Comparison of ENCODE assay signal across 1 cellular context in the genomic region with DNA sequence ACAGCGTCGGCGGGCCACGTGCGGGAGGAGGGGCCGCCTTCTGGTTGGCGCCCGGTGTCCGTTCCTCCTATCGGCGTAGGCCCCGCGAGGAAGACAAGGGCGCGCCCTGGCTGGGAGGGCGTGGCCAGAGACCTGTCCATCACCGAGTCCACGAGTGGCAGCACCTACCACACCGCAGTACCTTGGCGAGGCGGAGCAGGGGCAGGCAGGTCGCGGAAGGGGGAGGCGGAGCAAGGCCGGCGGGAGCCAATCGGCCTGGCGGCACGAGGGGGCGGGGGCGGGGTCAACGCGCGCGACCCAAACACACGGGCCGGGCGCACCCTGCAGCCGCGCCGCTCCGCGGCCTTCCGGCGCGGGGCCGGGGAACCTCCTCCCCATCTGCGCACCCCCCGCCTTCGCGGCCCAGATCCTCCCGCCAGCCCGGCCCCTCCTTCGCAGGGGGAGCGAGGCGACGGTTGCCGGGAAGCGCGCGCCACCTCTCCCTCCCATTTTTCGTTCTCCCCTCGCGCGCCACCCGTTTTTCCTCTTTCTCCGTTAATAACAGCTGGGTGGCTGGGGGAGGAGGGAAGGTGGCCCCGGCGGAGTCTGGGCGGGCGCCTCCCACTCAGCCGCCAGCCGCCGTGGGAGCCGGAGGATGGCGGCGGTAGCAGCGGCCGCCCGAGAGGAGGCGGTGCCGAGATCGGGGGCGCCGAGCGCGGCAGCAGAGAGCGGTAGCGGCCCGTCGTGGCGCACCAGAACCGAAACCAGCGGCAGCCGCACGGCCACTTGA.
A peak's percentile ranks its signal among the peaks of the same experiment; 100 is the strongest.
TF ChIP-seq lines count a peak whose summit lies in the region.

A gene (plus strand): TSS at position 300 of the 769 bp plus-strand sequence. CDS start 761 bp downstream, outside the sequence.

TF ChIP-seq in GM12878, 131 proteins besides CTCF, POLR2A, EP300 and RAD21 (continued from another document and continues in another):
- TF ChIP-seq MYC (IDR thresholded peaks at IDR 0.05; ENCODE audit: insufficient read depth, insufficient read length, insufficient replicate concordance, low read length, severe bottlenecking) (peak; percentile 72), STAT1 (conservative IDR thresholded peaks at IDR 0.05) (0 out of 2 replicates have a peak, but pooled peaks have one; percentile 42), SUZ12 (IDR thresholded peaks at IDR 0.05; ENCODE audit: unreplicated experiment) (no peak), ZNF622 (IDR thresholded peaks at IDR 0.05) (no peak), SP1 (IDR thresholded peaks at IDR 0.05; ENCODE audit: low read depth, low read length) (peak; percentile 86), KLF5 (IDR thresholded peaks at IDR 0.05; ENCODE audit: partially characterized antibody) (no peak), SREBF2 (IDR thresholded peaks at IDR 0.05; ENCODE audit: low read length) (no peak), NR2C1 (IDR thresholded peaks at IDR 0.05) (no peak; the same call in 1 of the 2 replicates), RCOR1 (conservative IDR thresholded peaks at IDR 0.05; ENCODE audit: low read depth, low read length) (0 out of 2 replicates have a peak, but pooled peaks have one; percentile 21), STAT3 (IDR thresholded peaks at IDR 0.05; ENCODE audit: low read depth, low read length) (no peak), TCF12 (IDR thresholded peaks at IDR 0.05; ENCODE audit: low read depth, low read length) (peak; percentile 18; the same call in 1 of the 2 replicates), DPF2 (IDR thresholded peaks at IDR 0.05) (peak; percentile 72), NBN (IDR thresholded peaks at IDR 0.05) (no peak; the same call in none of the 2 replicates), NR2F1 (conservative IDR thresholded peaks at IDR 0.05) (0 out of 2 replicates have a peak, but pooled peaks have one; percentile 47), RFX5 (IDR thresholded peaks at IDR 0.05; ENCODE audit: low read depth, low read length) (peak; percentile 65; the same call in 1 of the 2 replicates), NRF1 (conservative IDR thresholded peaks at IDR 0.05; ENCODE audit: low read depth, low read length) (0 out of 2 replicates have a peak, but pooled peaks have one; percentile 26), MXI1 (IDR thresholded peaks at IDR 0.05; ENCODE audit: low read depth, low read length) (peak; percentile 89), TCF7 (IDR thresholded peaks at IDR 0.05; ENCODE audit: borderline replicate concordance) (no peak), POLR2AphosphoS2 (IDR thresholded peaks at IDR 0.05; ENCODE audit: low read depth, low read length) (no peak), PAX8 (IDR thresholded peaks at IDR 0.05) (no peak), TARDBP (IDR thresholded peaks at IDR 0.05; ENCODE audit: borderline replicate concordance) (no peak), TAF1 (IDR thresholded peaks at IDR 0.05; ENCODE audit: borderline replicate concordance, low read depth, low read length) (no peak), JUNB (IDR thresholded peaks at IDR 0.05) (no peak), ZNF217 (IDR thresholded peaks at IDR 0.05) (no peak), ETV6 (conservative IDR thresholded peaks at IDR 0.05 in 1 of 2, IDR thresholded peaks at IDR 0.05 in 1 of 2; ENCODE audit: borderline replicate concordance in 1 of 2, low read depth in 1 of 2) (0 out of 4 replicates have a peak, but pooled peaks of 1 of the 2 experiments have one; percentile 35), CBFB (IDR thresholded peaks at IDR 0.05; ENCODE audit: low read depth) (no peak), POU2F2 (IDR thresholded peaks at IDR 0.05; ENCODE audit: borderline replicate concordance, low read depth, low read length) (no peak), EGR1 (IDR thresholded peaks at IDR 0.05; ENCODE audit: borderline replicate concordance in 1 of 2, low read depth in 2 of 2, low read length in 2 of 2) (peak in 1 of 2 experiments; percentile 67; a peak in 1 of 3 replicates), PAX5 (IDR thresholded peaks at IDR 0.05; ENCODE audit: borderline replicate concordance, low read depth, low read length) (no peak), LARP7 (IDR thresholded peaks at IDR 0.05) (peak; percentile 77; the same call in 1 of the 2 replicates), CBX3 (IDR thresholded peaks at IDR 0.05; ENCODE audit: borderline replicate concordance, low read depth) (no peak), ZSCAN29 (IDR thresholded peaks at IDR 0.05) (no peak), MTA3 (IDR thresholded peaks at IDR 0.05; ENCODE audit: borderline replicate concordance, low read length) (no peak)
- TF ChIP-seq, protein P1, sequence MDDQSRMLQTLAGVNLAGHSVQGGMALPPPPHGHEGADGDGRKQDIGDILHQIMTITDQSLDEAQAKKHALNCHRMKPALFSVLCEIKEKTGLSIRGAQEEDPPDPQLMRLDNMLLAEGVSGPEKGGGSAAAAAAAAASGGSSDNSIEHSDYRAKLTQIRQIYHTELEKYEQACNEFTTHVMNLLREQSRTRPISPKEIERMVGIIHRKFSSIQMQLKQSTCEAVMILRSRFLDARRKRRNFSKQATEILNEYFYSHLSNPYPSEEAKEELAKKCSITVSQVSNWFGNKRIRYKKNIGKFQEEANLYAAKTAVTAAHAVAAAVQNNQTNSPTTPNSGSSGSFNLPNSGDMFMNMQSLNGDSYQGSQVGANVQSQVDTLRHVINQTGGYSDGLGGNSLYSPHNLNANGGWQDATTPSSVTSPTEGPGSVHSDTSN (IDR thresholded peaks at IDR 0.05; ENCODE audit: insufficient replicate concordance, low read depth, low read length), result peak; percentile 94
- TF ChIP-seq, protein P2, sequence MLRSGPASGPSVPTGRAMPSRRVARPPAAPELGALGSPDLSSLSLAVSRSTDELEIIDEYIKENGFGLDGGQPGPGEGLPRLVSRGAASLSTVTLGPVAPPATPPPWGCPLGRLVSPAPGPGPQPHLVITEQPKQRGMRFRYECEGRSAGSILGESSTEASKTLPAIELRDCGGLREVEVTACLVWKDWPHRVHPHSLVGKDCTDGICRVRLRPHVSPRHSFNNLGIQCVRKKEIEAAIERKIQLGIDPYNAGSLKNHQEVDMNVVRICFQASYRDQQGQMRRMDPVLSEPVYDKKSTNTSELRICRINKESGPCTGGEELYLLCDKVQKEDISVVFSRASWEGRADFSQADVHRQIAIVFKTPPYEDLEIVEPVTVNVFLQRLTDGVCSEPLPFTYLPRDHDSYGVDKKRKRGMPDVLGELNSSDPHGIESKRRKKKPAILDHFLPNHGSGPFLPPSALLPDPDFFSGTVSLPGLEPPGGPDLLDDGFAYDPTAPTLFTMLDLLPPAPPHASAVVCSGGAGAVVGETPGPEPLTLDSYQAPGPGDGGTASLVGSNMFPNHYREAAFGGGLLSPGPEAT (IDR thresholded peaks at IDR 0.05; ENCODE audit: low read depth), result peak; percentile 60
- TF ChIP-seq, protein P3, sequence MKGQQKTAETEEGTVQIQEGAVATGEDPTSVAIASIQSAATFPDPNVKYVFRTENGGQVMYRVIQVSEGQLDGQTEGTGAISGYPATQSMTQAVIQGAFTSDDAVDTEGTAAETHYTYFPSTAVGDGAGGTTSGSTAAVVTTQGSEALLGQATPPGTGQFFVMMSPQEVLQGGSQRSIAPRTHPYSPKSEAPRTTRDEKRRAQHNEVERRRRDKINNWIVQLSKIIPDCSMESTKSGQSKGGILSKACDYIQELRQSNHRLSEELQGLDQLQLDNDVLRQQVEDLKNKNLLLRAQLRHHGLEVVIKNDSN (IDR thresholded peaks at IDR 0.05; ENCODE audit: borderline replicate concordance, extremely low read length, insufficient read depth, low read depth, low read length), result peak; percentile 93
- TF ChIP-seq, protein P4, sequence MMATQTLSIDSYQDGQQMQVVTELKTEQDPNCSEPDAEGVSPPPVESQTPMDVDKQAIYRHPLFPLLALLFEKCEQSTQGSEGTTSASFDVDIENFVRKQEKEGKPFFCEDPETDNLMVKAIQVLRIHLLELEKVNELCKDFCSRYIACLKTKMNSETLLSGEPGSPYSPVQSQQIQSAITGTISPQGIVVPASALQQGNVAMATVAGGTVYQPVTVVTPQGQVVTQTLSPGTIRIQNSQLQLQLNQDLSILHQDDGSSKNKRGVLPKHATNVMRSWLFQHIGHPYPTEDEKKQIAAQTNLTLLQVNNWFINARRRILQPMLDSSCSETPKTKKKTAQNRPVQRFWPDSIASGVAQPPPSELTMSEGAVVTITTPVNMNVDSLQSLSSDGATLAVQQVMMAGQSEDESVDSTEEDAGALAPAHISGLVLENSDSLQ (IDR thresholded peaks at IDR 0.05), result peak; percentile 98
- TF ChIP-seq, protein P5, sequence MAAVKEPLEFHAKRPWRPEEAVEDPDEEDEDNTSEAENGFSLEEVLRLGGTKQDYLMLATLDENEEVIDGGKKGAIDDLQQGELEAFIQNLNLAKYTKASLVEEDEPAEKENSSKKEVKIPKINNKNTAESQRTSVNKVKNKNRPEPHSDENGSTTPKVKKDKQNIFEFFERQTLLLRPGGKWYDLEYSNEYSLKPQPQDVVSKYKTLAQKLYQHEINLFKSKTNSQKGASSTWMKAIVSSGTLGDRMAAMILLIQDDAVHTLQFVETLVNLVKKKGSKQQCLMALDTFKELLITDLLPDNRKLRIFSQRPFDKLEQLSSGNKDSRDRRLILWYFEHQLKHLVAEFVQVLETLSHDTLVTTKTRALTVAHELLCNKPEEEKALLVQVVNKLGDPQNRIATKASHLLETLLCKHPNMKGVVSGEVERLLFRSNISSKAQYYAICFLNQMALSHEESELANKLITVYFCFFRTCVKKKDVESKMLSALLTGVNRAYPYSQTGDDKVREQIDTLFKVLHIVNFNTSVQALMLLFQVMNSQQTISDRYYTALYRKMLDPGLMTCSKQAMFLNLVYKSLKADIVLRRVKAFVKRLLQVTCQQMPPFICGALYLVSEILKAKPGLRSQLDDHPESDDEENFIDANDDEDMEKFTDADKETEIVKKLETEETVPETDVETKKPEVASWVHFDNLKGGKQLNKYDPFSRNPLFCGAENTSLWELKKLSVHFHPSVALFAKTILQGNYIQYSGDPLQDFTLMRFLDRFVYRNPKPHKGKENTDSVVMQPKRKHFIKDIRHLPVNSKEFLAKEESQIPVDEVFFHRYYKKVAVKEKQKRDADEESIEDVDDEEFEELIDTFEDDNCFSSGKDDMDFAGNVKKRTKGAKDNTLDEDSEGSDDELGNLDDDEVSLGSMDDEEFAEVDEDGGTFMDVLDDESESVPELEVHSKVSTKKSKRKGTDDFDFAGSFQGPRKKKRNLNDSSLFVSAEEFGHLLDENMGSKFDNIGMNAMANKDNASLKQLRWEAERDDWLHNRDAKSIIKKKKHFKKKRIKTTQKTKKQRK (IDR thresholded peaks at IDR 0.05; ENCODE audit: low read depth, low read length), result no peak
- TF ChIP-seq, protein P6, sequence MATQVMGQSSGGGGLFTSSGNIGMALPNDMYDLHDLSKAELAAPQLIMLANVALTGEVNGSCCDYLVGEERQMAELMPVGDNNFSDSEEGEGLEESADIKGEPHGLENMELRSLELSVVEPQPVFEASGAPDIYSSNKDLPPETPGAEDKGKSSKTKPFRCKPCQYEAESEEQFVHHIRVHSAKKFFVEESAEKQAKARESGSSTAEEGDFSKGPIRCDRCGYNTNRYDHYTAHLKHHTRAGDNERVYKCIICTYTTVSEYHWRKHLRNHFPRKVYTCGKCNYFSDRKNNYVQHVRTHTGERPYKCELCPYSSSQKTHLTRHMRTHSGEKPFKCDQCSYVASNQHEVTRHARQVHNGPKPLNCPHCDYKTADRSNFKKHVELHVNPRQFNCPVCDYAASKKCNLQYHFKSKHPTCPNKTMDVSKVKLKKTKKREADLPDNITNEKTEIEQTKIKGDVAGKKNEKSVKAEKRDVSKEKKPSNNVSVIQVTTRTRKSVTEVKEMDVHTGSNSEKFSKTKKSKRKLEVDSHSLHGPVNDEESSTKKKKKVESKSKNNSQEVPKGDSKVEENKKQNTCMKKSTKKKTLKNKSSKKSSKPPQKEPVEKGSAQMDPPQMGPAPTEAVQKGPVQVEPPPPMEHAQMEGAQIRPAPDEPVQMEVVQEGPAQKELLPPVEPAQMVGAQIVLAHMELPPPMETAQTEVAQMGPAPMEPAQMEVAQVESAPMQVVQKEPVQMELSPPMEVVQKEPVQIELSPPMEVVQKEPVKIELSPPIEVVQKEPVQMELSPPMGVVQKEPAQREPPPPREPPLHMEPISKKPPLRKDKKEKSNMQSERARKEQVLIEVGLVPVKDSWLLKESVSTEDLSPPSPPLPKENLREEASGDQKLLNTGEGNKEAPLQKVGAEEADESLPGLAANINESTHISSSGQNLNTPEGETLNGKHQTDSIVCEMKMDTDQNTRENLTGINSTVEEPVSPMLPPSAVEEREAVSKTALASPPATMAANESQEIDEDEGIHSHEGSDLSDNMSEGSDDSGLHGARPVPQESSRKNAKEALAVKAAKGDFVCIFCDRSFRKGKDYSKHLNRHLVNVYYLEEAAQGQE (IDR thresholded peaks at IDR 0.05; ENCODE audit: low read depth, low read length), result no peak
- TF ChIP-seq, protein P7, sequence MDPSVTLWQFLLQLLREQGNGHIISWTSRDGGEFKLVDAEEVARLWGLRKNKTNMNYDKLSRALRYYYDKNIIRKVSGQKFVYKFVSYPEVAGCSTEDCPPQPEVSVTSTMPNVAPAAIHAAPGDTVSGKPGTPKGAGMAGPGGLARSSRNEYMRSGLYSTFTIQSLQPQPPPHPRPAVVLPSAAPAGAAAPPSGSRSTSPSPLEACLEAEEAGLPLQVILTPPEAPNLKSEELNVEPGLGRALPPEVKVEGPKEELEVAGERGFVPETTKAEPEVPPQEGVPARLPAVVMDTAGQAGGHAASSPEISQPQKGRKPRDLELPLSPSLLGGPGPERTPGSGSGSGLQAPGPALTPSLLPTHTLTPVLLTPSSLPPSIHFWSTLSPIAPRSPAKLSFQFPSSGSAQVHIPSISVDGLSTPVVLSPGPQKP (IDR thresholded peaks at IDR 0.05; ENCODE audit: low read depth, low read length), result no peak
- TF ChIP-seq, protein P8, sequence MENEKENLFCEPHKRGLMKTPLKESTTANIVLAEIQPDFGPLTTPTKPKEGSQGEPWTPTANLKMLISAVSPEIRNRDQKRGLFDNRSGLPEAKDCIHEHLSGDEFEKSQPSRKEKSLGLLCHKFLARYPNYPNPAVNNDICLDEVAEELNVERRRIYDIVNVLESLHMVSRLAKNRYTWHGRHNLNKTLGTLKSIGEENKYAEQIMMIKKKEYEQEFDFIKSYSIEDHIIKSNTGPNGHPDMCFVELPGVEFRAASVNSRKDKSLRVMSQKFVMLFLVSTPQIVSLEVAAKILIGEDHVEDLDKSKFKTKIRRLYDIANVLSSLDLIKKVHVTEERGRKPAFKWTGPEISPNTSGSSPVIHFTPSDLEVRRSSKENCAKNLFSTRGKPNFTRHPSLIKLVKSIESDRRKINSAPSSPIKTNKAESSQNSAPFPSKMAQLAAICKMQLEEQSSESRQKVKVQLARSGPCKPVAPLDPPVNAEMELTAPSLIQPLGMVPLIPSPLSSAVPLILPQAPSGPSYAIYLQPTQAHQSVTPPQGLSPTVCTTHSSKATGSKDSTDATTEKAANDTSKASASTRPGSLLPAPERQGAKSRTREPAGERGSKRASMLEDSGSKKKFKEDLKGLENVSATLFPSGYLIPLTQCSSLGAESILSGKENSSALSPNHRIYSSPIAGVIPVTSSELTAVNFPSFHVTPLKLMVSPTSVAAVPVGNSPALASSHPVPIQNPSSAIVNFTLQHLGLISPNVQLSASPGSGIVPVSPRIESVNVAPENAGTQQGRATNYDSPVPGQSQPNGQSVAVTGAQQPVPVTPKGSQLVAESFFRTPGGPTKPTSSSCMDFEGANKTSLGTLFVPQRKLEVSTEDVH (IDR thresholded peaks at IDR 0.05; ENCODE audit: low read depth, partially characterized antibody), result peak; percentile 34
- TF ChIP-seq, protein P9, sequence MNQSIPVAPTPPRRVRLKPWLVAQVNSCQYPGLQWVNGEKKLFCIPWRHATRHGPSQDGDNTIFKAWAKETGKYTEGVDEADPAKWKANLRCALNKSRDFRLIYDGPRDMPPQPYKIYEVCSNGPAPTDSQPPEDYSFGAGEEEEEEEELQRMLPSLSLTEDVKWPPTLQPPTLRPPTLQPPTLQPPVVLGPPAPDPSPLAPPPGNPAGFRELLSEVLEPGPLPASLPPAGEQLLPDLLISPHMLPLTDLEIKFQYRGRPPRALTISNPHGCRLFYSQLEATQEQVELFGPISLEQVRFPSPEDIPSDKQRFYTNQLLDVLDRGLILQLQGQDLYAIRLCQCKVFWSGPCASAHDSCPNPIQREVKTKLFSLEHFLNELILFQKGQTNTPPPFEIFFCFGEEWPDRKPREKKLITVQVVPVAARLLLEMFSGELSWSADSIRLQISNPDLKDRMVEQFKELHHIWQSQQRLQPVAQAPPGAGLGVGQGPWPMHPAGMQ (IDR thresholded peaks at IDR 0.05; ENCODE audit: borderline replicate concordance), result no peak
